In genomic region chr1:44030606-44031050, GRCh38 we compare ENCODE assay signal across 8 cellular contexts. TPM values are rescaled to one million over a fixed set of nuclear protein-coding genes. Genes with fewer than 3 reads are reported as not detected.
DNase-seq lines count a peak whose midpoint lies in the region; ATAC-seq, FAIRE-seq and TF ChIP-seq lines count a peak whose summit lies in the region.

No MANE protein-coding gene starts in this region.

- peak overlapping the region; percentile 66 to 97 for H3K4me2 ChIP-seq in H1 (ENCODE audit: insufficient read depth in 1 of 2, low read depth in 2 of 2, low read length in 2 of 2)

- peaks cover 0 to 24% of the 10 kb centered on the region in 2 experiments; a peak in 2 of 4 replicates for H3K79me2 ChIP-seq in H1 (ENCODE audit: control insufficient read depth in 1 of 2, insufficient read depth in 2 of 2, low read length in 2 of 2)

- peak overlapping the region; percentile 31 for H4K5ac ChIP-seq in H1 (ENCODE audit: insufficient read length, low read depth, low read length)

- no peak overlapping the region for H3K4ac ChIP-seq in H1 (replicated peaks; ENCODE audit: insufficient read length, low read depth, low read length)

- 2% methylated on average over 20 of the region's 47 CpGs; no CpG with 5 or more reads in 1 of the 2 experiments for WGBS in H1 (ENCODE audit: extremely low coverage in 1 of 2, insufficient coverage in 1 of 2, insufficient read length in 1 of 2, insufficient replicate concordance in 2 of 2, low coverage in 1 of 2, low lambda C conversion rate in 2 of 2, missing lambda C conversion rate in 1 of 2), 2 experiments
- 0% methylated on average over 15 to 25 of the region's 47 CpGs for WGBS in mesodermal cell (ENCODE audit: insufficient coverage in 2 of 2), 2 experiments
- WGBS in stomach, 5 donors, result 0 to 1% (median 0%) methylated on average over 27 to 47 of the region's 47 CpGs; no CpG with 5 or more reads in 1 of the 5 donors

- peaks cover 12 to 28% (median 18%) of the 10 kb centered on the region in 4 experiments for H3K4me1 ChIP-seq in H1 (replicated peaks in 1 of 4; ENCODE audit: control insufficient read depth in 3 of 4, insufficient read depth in 4 of 4, low read length in 3 of 4)
- peaks cover 13% of the 10 kb centered on the region for H3K4me1 ChIP-seq in mesodermal cell (ENCODE audit: control insufficient read depth, insufficient read depth, low read length, poor library complexity, severe bottlenecking)
- peaks cover 21 to 69% (median 46%) of the 10 kb centered on the region in 4 donors for H3K4me1 ChIP-seq in stomach

- H3K9me3 ChIP-seq in T-helper 17 cell (ENCODE audit: control insufficient read depth, low read length, poor library complexity, severe bottlenecking), result no peaks in the 10 kb centered on the region
- no peaks in the 10 kb centered on the region for H3K9me3 ChIP-seq in H1 (ENCODE audit: insufficient read depth in 2 of 2, low read depth in 1 of 2, low read length in 1 of 2)
- H3K9me3 ChIP-seq in mesodermal cell (ENCODE audit: control insufficient read depth, low read length), result no peaks in the 10 kb centered on the region
- no peaks in the 10 kb centered on the region for H3K9me3 ChIP-seq in stomach

- TF ChIP-seq CTCF in D721Med (IDR thresholded peaks at IDR 0.05; ENCODE audit: insufficient read depth, missing control alignments) (peak; percentile 10), H1 (IDR thresholded peaks at IDR 0.05; ENCODE audit: control extremely low read depth in 1 of 3, insufficient read depth in 1 of 3, low read depth in 1 of 3, low read length in 3 of 3) (peak; percentile 17 to 52 (median 40); a peak in 3 of 4 replicates), stomach (IDR thresholded peaks at IDR 0.05) (no peak)

- H2BK15ac ChIP-seq in H1 (ENCODE audit: low read length), result 0 out of 2 replicates have a peak overlapping the region, but pooled peaks have one; percentile 29

- no peaks in the 10 kb centered on the region for H3K36me3 ChIP-seq in H1 (ENCODE audit: control insufficient read depth in 2 of 4, insufficient read depth in 4 of 4, low read length in 3 of 4)
- H3K36me3 ChIP-seq in mesodermal cell (ENCODE audit: control insufficient read depth, insufficient read depth, low read length), result peaks cover 5% of the 10 kb centered on the region
- no peaks in the 10 kb centered on the region for H3K36me3 ChIP-seq in stomach

- ATAC-seq in GM19372 (IDR thresholded peaks at IDR 0.05; ENCODE audit: low read depth, unreplicated experiment), result peak; percentile 21
- peak; percentile 13 for ATAC-seq in HG03565 (IDR thresholded peaks at IDR 0.05; ENCODE audit: unreplicated experiment)
- ATAC-seq in T-helper 17 cell, result peak; percentile 18

- peaks cover 4% of the 10 kb centered on the region; the same call in 1 of the 2 replicates for H3K23me2 ChIP-seq in H1 (ENCODE audit: low read depth, low read length)

- H4K8ac ChIP-seq in H1 (ENCODE audit: extremely low read depth, insufficient read depth, low read length), result 0 out of 2 replicates have a peak overlapping the region, but pooled peaks have one; percentile 76

- H3K23ac ChIP-seq in H1 (ENCODE audit: insufficient read length), result no peak overlapping the region

- H3K27ac Mint-ChIP-seq in T-helper 17 cell, result peak overlapping the region; percentile 75

- peak overlapping the region; percentile 73; the same call in 1 of the 2 replicates for H3K27ac ChIP-seq in H1 (ENCODE audit: low read depth, low read length)
- peak overlapping the region; percentile 91 for H3K27ac ChIP-seq in mesodermal cell (ENCODE audit: low read depth, low read length, severe bottlenecking)
- H3K27ac ChIP-seq in stomach, result peak overlapping the region; percentile 83 to 92 (median 90)

- no peak overlapping the region for H2BK12ac ChIP-seq in H1 (ENCODE audit: low read depth, low read length)

- H3K4me3 ChIP-seq in H1 (ENCODE audit: extremely low read depth in 1 of 4, insufficient read depth in 2 of 4, low read depth in 3 of 4, low read length in 4 of 4) (peak overlapping the region; percentile 78 to 96 (median 86)), mesodermal cell (ENCODE audit: extremely low read depth, insufficient read depth, low read length, poor library complexity, severe bottlenecking) (peak overlapping the region; percentile 87), stomach (peak overlapping the region; percentile 73 to 94 (median 79))

- intact Hi-C loops in stomach (cut with DNase I; ENCODE audit: low total_unique reads), result no loop called here

- peak overlapping the region; percentile 98 for H3K18ac ChIP-seq in H1 (ENCODE audit: extremely low read depth, low read length)

- no peak overlapping the region for H2BK20ac ChIP-seq in H1 (ENCODE audit: low read length)

- H3K14ac ChIP-seq in H1 (ENCODE audit: insufficient read length), result no peak overlapping the region

- POLR2A ChIA-PET in H1 (lab: Charles Lee; ENCODE audit: partially characterized antibody), result interaction anchor here (0.6 to 26.2 kb wide), 18 partner anchors 12 to 700 kb away, joined by 3 to 544 read pairs (median 4); partner anchors contain the start of genes ATP6V0B, DMAP1, KDM4A and RNU5D-1

- H3K36me3 Mint-ChIP-seq in T-helper 17 cell (ENCODE audit: low read depth), result no peaks in the 10 kb centered on the region

- peaks cover 32% of the 10 kb centered on the region for H3K4me1 Mint-ChIP-seq in T-helper 17 cell

- no peak overlapping the region for H2BK120ac ChIP-seq in H1 (replicated peaks; ENCODE audit: low read depth, low read length)

- H2AFZ ChIP-seq in H1 (ENCODE audit: low read length), result no peak overlapping the region

- peak; percentile 22 to 42; a peak in 3 of 4 replicates for TF ChIP-seq RAD21 in H1 (IDR thresholded peaks at IDR 0.05 in 1 of 2, conservative IDR thresholded peaks at IDR 0.05 in 1 of 2; ENCODE audit: low read depth in 2 of 2, low read length in 2 of 2)

- peak overlapping the region; percentile 94 for H3K4me3 Mint-ChIP-seq in T-helper 17 cell

- FAIRE-seq in D721Med (lab: Jason Lieb, UNC), result no peak
- FAIRE-seq in H1 (lab: Jason Lieb, UNC), result no peak

- H2AK5ac ChIP-seq in H1 (ENCODE audit: low read depth, low read length), result no peak overlapping the region

- H3K56ac ChIP-seq in H1 (replicated peaks; ENCODE audit: insufficient read length, low read depth, low read length), result peak overlapping the region; percentile 95

- peak overlapping the region; percentile 81 for H4K91ac ChIP-seq in H1 (replicated peaks; ENCODE audit: insufficient read length, low read length)

- DNase-seq in D721Med (ENCODE audit: insufficient read length, low spot score) (no peak), T-helper 17 cell (peak in 1 of 3 donors; percentile 41), H1 (ENCODE audit: low read depth in 1 of 2, low spot score in 2 of 2) (no peak), stomach (no peak)
- DNase-seq in NK-92 treated with Interleukin-12 subunit alpha and Interleukin-12 subunit beta, amount 100 ng/mL, for 24 hours (lab: John Stamatoyannopoulos, UW), result no peak

- peaks cover 5% of the 10 kb centered on the region for H3K79me1 ChIP-seq in H1 (ENCODE audit: low read depth, low read length)

- peak overlapping the region; percentile 70 to 82 (median 76) for H3K9ac ChIP-seq in H1 (replicated peaks in 1 of 4; ENCODE audit: extremely low read depth in 1 of 4, low read depth in 3 of 4, low read length in 3 of 4)

- peak overlapping the region; percentile 91; the same call in 1 of the 2 replicates for H2BK5ac ChIP-seq in H1 (ENCODE audit: low read depth, low read length)

- TF ChIP-seq POLR2A in H1 (IDR thresholded peaks at IDR 0.05; ENCODE audit: control extremely low read depth in 1 of 2, low read depth in 2 of 2, low read length in 2 of 2) (peak in 1 of 2 experiments; percentile 44; a peak in 2 of 3 replicates), stomach (IDR thresholded peaks at IDR 0.05) (no peak)

- no peaks in the 10 kb centered on the region for H3K27me3 Mint-ChIP-seq in T-helper 17 cell

- H3K27me3 ChIP-seq in H1 (replicated peaks in 1 of 4; ENCODE audit: control insufficient read depth in 3 of 4, extremely low read depth in 1 of 4, insufficient read depth in 3 of 4, low read length in 3 of 4) (no peaks in the 10 kb centered on the region), stomach (no peaks in the 10 kb centered on the region)

- TF ChIP-seq EP300 in H1 (IDR thresholded peaks at IDR 0.05; ENCODE audit: borderline replicate concordance in 1 of 2, low read depth in 2 of 2, low read length in 2 of 2), result no peak
- TF ChIP-seq EP300 in stomach (IDR thresholded peaks at IDR 0.05), result no peak

- CTCF ChIA-PET in H1 (lab: Charles Lee; ENCODE audit: partially characterized antibody), result interaction anchor here (1.6 to 13.5 kb wide), 6 partner anchors 15 to 101 kb away, joined by 4 to 239 read pairs (median 114); partner anchors contain the start of genes CCDC24 and DPH2

- peaks cover 3 to 6% of the 10 kb centered on the region in 2 experiments for H4K20me1 ChIP-seq in H1 (replicated peaks in 1 of 2; ENCODE audit: control insufficient read depth in 1 of 2, insufficient read depth in 2 of 2, low read length in 2 of 2)

RNA-seq across cellular contexts. Expression of gene SLC6A9, which starts 0.6 kb away (rescaled TPM):
- total RNA-seq in T-helper 17 cell (under 1 TPM in 1 of 2 donors, not detected in 1; 0.62 TPM), stomach (10 to 100 TPM in 1 of 5 donors, 1 to 10 TPM in 3, not detected in 1; 1.3 to 40.8 (median 1.9) TPM)
- total RNA-seq in H1 (2021; fragmentation: NEBNext Ultra II Directional; extraction: Animal tissue kit (Norgen Biotek cat#: 25700)), result 24.1 and 24.2 TPM in 2 replicates
- polyA plus RNA-seq in H1 (2011; rRNA removed) (20.2 and 34.5 TPM in 2 replicates), stomach (1 to 10 TPM; 1.1 to 5.7 (median 4.3) TPM)
- 13.2 TPM for polyA plus RNA-seq in H1 (2011; cell fraction: cytosol; rRNA removed)
- 48.7 TPM for polyA plus RNA-seq in H1 (2011; cell fraction: nucleus; rRNA removed)
- polyA plus RNA-seq in H1 (2012, experiment 1 of 2), result 16.1 to 23.0 TPM (median 21.5 TPM) in 4 replicates
- 17.6 TPM for polyA plus RNA-seq in H1 (2012, experiment 2 of 2)
- polyA plus RNA-seq in H1 (2013, experiment 1 of 2), result 14.5 TPM
- 14.6 TPM for polyA plus RNA-seq in H1 (2013, experiment 2 of 2)
- polyA minus RNA-seq in H1 (2011; rRNA and poly(A)+ RNA removed), result 25.8 and 33.4 TPM in 2 replicates
- 17.4 TPM for polyA minus RNA-seq in H1 (2011; cell fraction: cytosol; rRNA and poly(A)+ RNA removed)
- polyA minus RNA-seq in H1 (2011; cell fraction: nucleus; rRNA and poly(A)+ RNA removed), result 23.0 TPM
- polyA plus RNA-seq in mesodermal cell (2013, experiment 1 of 2), result 13.7 TPM
- 11.8 TPM for polyA plus RNA-seq in mesodermal cell (2013, experiment 2 of 2)

RNA-seq across cellular contexts. Expression of gene CCDC24, which starts 39.2 kb away (rescaled TPM):
- total RNA-seq in T-helper 17 cell, result 1 to 10 TPM; 1.4 to 1.5 TPM
- total RNA-seq in H1 (2021; fragmentation: NEBNext Ultra II Directional; extraction: Animal tissue kit (Norgen Biotek cat#: 25700)), result 10.5 and 11.2 TPM in 2 replicates
- polyA plus RNA-seq in H1 (2011; rRNA removed), result 11.4 and 19.7 TPM in 2 replicates
- polyA plus RNA-seq in H1 (2011; cell fraction: cytosol; rRNA removed), result 12.9 TPM
- polyA plus RNA-seq in H1 (2011; cell fraction: nucleus; rRNA removed), result 18.6 TPM
- polyA plus RNA-seq in H1 (2012, experiment 1 of 2), result 9.6 to 17.8 TPM (median 12.7 TPM) in 4 replicates
- polyA plus RNA-seq in H1 (2012, experiment 2 of 2), result 10.0 TPM
- 8.4 TPM for polyA plus RNA-seq in H1 (2013, experiment 1 of 2)
- 9.2 TPM for polyA plus RNA-seq in H1 (2013, experiment 2 of 2)
- 2.1 and 2.5 TPM in 2 replicates for polyA minus RNA-seq in H1 (2011; rRNA and poly(A)+ RNA removed)
- polyA minus RNA-seq in H1 (2011; cell fraction: cytosol; rRNA and poly(A)+ RNA removed), result 7.6 TPM
- 4.4 TPM for polyA minus RNA-seq in H1 (2011; cell fraction: nucleus; rRNA and poly(A)+ RNA removed)
- polyA plus RNA-seq in mesodermal cell (2013, experiment 1 of 2), result 6.6 TPM
- polyA plus RNA-seq in mesodermal cell (2013, experiment 2 of 2), result 5.2 TPM
- 10 to 100 TPM in 2 of 5 donors, 1 to 10 TPM in 3; 1.2 to 32.4 (median 6.7) TPM for total RNA-seq in stomach
- polyA plus RNA-seq in stomach, result 10 to 100 TPM in 2 of 3 donors, 1 to 10 TPM in 1; 5.3 to 16.7 (median 14.6) TPM

RNA-seq across cellular contexts. Expression of gene B4GALT2, which starts 51.6 kb away (rescaled TPM):
- total RNA-seq in T-helper 17 cell (1 to 10 TPM; 2.8 to 3.4 TPM), stomach (10 to 100 TPM; 15.2 to 30.9 (median 23.8) TPM)
- total RNA-seq in H1 (2021; fragmentation: NEBNext Ultra II Directional; extraction: Animal tissue kit (Norgen Biotek cat#: 25700)), result 56.5 and 60.6 TPM in 2 replicates
- polyA plus RNA-seq in H1 (2011; rRNA removed) (121 and 152 TPM in 2 replicates), stomach (10 to 100 TPM; 19.9 to 37.4 (median 21.3) TPM)
- polyA plus RNA-seq in H1 (2011; cell fraction: cytosol; rRNA removed), result 73.9 TPM
- 116 TPM for polyA plus RNA-seq in H1 (2011; cell fraction: nucleus; rRNA removed)
- polyA plus RNA-seq in H1 (2012, experiment 1 of 2), result 39.4 to 75.9 TPM (median 64.3 TPM) in 4 replicates
- polyA plus RNA-seq in H1 (2012, experiment 2 of 2), result 69.9 TPM
- polyA plus RNA-seq in H1 (2013, experiment 1 of 2), result 41.5 TPM
- 41.4 TPM for polyA plus RNA-seq in H1 (2013, experiment 2 of 2)
- 37.6 and 38.8 TPM in 2 replicates for polyA minus RNA-seq in H1 (2011; rRNA and poly(A)+ RNA removed)
- 44.5 TPM for polyA minus RNA-seq in H1 (2011; cell fraction: cytosol; rRNA and poly(A)+ RNA removed)
- 39.0 TPM for polyA minus RNA-seq in H1 (2011; cell fraction: nucleus; rRNA and poly(A)+ RNA removed)
- polyA plus RNA-seq in mesodermal cell (2013, experiment 1 of 2), result 71.6 TPM
- polyA plus RNA-seq in mesodermal cell (2013, experiment 2 of 2), result 57.1 TPM

RNA-seq across cellular contexts. Expression of gene ATP6V0B, which starts 55.9 kb away (rescaled TPM):
- 10 to 100 TPM; 72.1 to 80.5 TPM for total RNA-seq in T-helper 17 cell
- total RNA-seq in H1 (2021; fragmentation: NEBNext Ultra II Directional; extraction: Animal tissue kit (Norgen Biotek cat#: 25700)), result 105 and 106 TPM in 2 replicates
- polyA plus RNA-seq in H1 (2011; rRNA removed), result 302 and 308 TPM in 2 replicates
- 184 TPM for polyA plus RNA-seq in H1 (2011; cell fraction: cytosol; rRNA removed)
- polyA plus RNA-seq in H1 (2011; cell fraction: nucleus; rRNA removed), result 229 TPM
- polyA plus RNA-seq in H1 (2012, experiment 1 of 2), result 67.6 to 121 TPM (median 110 TPM) in 4 replicates
- polyA plus RNA-seq in H1 (2012, experiment 2 of 2), result 213 TPM
- 82.5 TPM for polyA plus RNA-seq in H1 (2013, experiment 1 of 2)
- 103 TPM for polyA plus RNA-seq in H1 (2013, experiment 2 of 2)
- polyA minus RNA-seq in H1 (2011; rRNA and poly(A)+ RNA removed), result 81.0 and 107 TPM in 2 replicates
- 56.4 TPM for polyA minus RNA-seq in H1 (2011; cell fraction: cytosol; rRNA and poly(A)+ RNA removed)
- 57.2 TPM for polyA minus RNA-seq in H1 (2011; cell fraction: nucleus; rRNA and poly(A)+ RNA removed)
- 133 TPM for polyA plus RNA-seq in mesodermal cell (2013, experiment 1 of 2)
- polyA plus RNA-seq in mesodermal cell (2013, experiment 2 of 2), result 103 TPM
- 100 to 1,000 TPM in 1 of 5 donors, 10 to 100 TPM in 4; 32.1 to 142 (median 85.2) TPM for total RNA-seq in stomach
- 100 to 1,000 TPM in 2 of 3 donors, 10 to 100 TPM in 1; 94.7 to 188 (median 162) TPM for polyA plus RNA-seq in stomach

Comparison
In these comparisons a context has a peak if more than half of its experiments do, and no peak if none do; other contexts are left out.
1. CTCF ChIP-seq: peak in D721Med (single experiment) and H1 (3 of 3); none in stomach (0 of 7).
2. Peak in every context shown above with its lines, with median percentiles within 50 percentile points of each other: ATAC-seq, H3K27ac ChIP-seq and H3K4me3 ChIP-seq.